In genomic region chr12:71460850-71461609, GRCh38 we compare ENCODE assay signal across 16 cellular contexts.
"Had no signal": no experiment of that assay in that cellular context is flagged by ENCODE, and none has a peak within 500 bp of the region (broad histone marks: within the 10 kb centered on the region; RNA-seq: fewer than 3 reads in every experiment).

No MANE protein-coding gene starts in this region.

- H3K9me3 ChIP-seq: pancreas had no signal

- H3K4me1 ChIP-seq: pancreas had no signal

- H3K4me2 ChIP-seq: hepatocyte had no signal

- DNase-seq: dermis blood vessel endothelial cell; foreskin melanocyte; head of caudate nucleus; left colon; left ventricle myocardium superior; mesenchymal stem cell; naive B cell; occipital lobe; pancreas; right cardiac atrium; stimulated activated CD4-positive, alpha-beta T cell treated with anti-CD3 and anti-CD28 coated beads, Interleukin-2, amount 100 ng/mL, for 48 hours; stimulated activated naive CD4-positive, alpha-beta T cell treated with Interleukin-2 at 50 U/mL for 16 hours; trophoblast cell had no signal

- H3K36me3 ChIP-seq: pancreas had no signal

- H3K27me3 ChIP-seq: hepatocyte had no signal

- H3K27ac ChIP-seq: hepatocyte, pancreas had no signal

- H3K4me3 ChIP-seq: hepatocyte, lung, pancreas, smooth muscle cell had no signal

- H3K79me2 ChIP-seq: hepatocyte had no signal
